35 cellular contexts compared by ENCODE assay signal in genomic region chr17:41391535-41391934, GRCh38. TPM values are rescaled to one million over a fixed set of nuclear protein-coding genes. Genes with fewer than 3 reads are reported as not detected.
"Had no signal": no experiment of that assay in that cellular context is flagged by ENCODE, and none has a peak within 500 bp of the region (broad histone marks: within the 10 kb centered on the region; RNA-seq: fewer than 3 reads in every experiment).

No MANE protein-coding gene starts in this region.

- H3K79me2 ChIP-seq: parathyroid adenoma had no signal

- ATAC-seq: naive thymus-derived CD8-positive, alpha-beta T cell; natural killer cell treated with Interleukin-12 subunit alpha and Interleukin-12 subunit beta and Interleukin-15 and Interleukin-18, amount 100 ng/mL, for 72 hours; psoas muscle; right cardiac atrium; sciatic nerve; stimulated activated effector memory CD8-positive, alpha-beta T cell treated with anti-CD3 and anti-CD28 coated beads, Interleukin-12 subunit alpha, Interleukin-12 subunit beta, amount 100 ng/mL, for 72 hours; stimulated activated naive B cell treated with anti-CD40 and anti-IgM and Interleukin-4, amounts not matched to agents 10 μg/mL and 1 μg/mL and 100 μg/mL, for 72 hours had no signal

- H3K27me3 ChIP-seq: ovary, thyroid gland, tibial nerve, upper lobe of left lung, vagina had no signal

- H3K36me3 ChIP-seq: neutrophil, ovary, spleen, stomach, thoracic aorta, thyroid gland, tibial nerve, upper lobe of left lung, vagina had no signal

- H3K4me3 ChIP-seq: ovary, psoas muscle, skin epidermis, smooth muscle cell, spleen, stomach, thoracic aorta, thyroid gland, tibial nerve, upper lobe of left lung, vagina had no signal

- H3K9ac ChIP-seq: parathyroid adenoma had no signal

- H3K27ac ChIP-seq: neutrophil, ovary, parathyroid adenoma, psoas muscle, skin epidermis, spleen, stomach, thoracic aorta, thyroid gland, tibial nerve, upper lobe of left lung, vagina had no signal

- DNase-seq: naive thymus-derived CD8-positive, alpha-beta T cell; nephron progenitor cell; nucleus accumbens; ovary; posterior cingulate gyrus; psoas muscle; right cardiac atrium; spleen; stimulated activated CD4-positive, alpha-beta T cell treated with anti-CD3 and anti-CD28 coated beads, Interleukin-12 subunit alpha, Interleukin-12 subunit beta, amount 100 ng/mL, for 4 hours; stimulated activated CD4-positive, alpha-beta T cell treated with anti-CD3 and anti-CD28 coated beads, Interleukin-1b, Interleukin-23, amount 100 ng/mL, for 48 hours; stimulated activated CD4-positive, alpha-beta T cell treated with anti-CD3 and anti-CD28 coated beads, Interleukin-4, amount 100 ng/mL, for 1 hour; stimulated activated naive B cell treated with anti-CD40 and anti-IgM and Interleukin-4, amounts not matched to agents 10 μg/mL and 1 μg/mL and 100 μg/mL, for 72 hours; stimulated activated naive CD4-positive, alpha-beta T cell treated with Interleukin-2 at 50 U/mL for 16 hours; stomach; thyroid gland; trophoblast cell; upper lobe of left lung had no signal

- FAIRE-seq: urothelium cell line had no signal

- H3K4me2 ChIP-seq: smooth muscle cell had no signal

- H2AFZ ChIP-seq: parathyroid adenoma had no signal

- H3K9me3 ChIP-seq: neutrophil, ovary, thyroid gland, vagina had no signal

- H3K4me1 ChIP-seq: parathyroid adenoma, psoas muscle, spleen, stomach, thyroid gland, upper lobe of left lung had no signal

RNA-seq across cellular contexts. Expression of gene KRT31, which starts 5.9 kb away (rescaled TPM):
- total RNA-seq: naive thymus-derived CD8-positive, alpha-beta T cell; natural killer cell treated with Interleukin-12 subunit alpha and Interleukin-12 subunit beta and Interleukin-15 and Interleukin-18, amount 100 ng/mL, for 72 hours; neural crest cell; omental fat pad; ovary; progenitor cell of endocrine pancreas; renal cortical epithelial cell; right cardiac atrium; sciatic nerve; smooth muscle cell; spleen; stomach; subcutaneous adipose tissue; thoracic aorta; thyroid gland; tibial nerve; upper lobe of left lung; ureter; vagina had no signal
- polyA plus RNA-seq: naive thymus-derived CD8-positive, alpha-beta T cell; ovary; right cardiac atrium; smooth muscle cell; spleen had no signal

RNA-seq across cellular contexts. Expression of gene KRT34, which starts 9.4 kb away (rescaled TPM):
- total RNA-seq: naive thymus-derived CD8-positive, alpha-beta T cell; natural killer cell treated with Interleukin-12 subunit alpha and Interleukin-12 subunit beta and Interleukin-15 and Interleukin-18, amount 100 ng/mL, for 72 hours; neural crest cell; omental fat pad; ovary; progenitor cell of endocrine pancreas; psoas muscle; right cardiac atrium; sciatic nerve; spleen; stomach; subcutaneous adipose tissue; thoracic aorta; thyroid gland; tibial nerve; upper lobe of left lung; ureter had no signal
- polyA plus RNA-seq: naive thymus-derived CD8-positive, alpha-beta T cell; ovary; psoas muscle; right cardiac atrium; spleen had no signal

RNA-seq across cellular contexts. Expression of gene KRT33B, which starts 21.9 kb away (rescaled TPM):
- total RNA-seq: naive thymus-derived CD8-positive, alpha-beta T cell; natural killer cell treated with Interleukin-12 subunit alpha and Interleukin-12 subunit beta and Interleukin-15 and Interleukin-18, amount 100 ng/mL, for 72 hours; neural crest cell; omental fat pad; ovary; progenitor cell of endocrine pancreas; psoas muscle; renal cortical epithelial cell; right cardiac atrium; sciatic nerve; spleen; stomach; subcutaneous adipose tissue; temporal lobe; thoracic aorta; thyroid gland; tibial nerve; upper lobe of left lung; ureter; vagina had no signal
- polyA plus RNA-seq: naive thymus-derived CD8-positive, alpha-beta T cell; ovary; psoas muscle; right cardiac atrium; spleen; stomach had no signal

RNA-seq across cellular contexts. Expression of gene KRT37, which starts 32.9 kb away (rescaled TPM):
- total RNA-seq: naive thymus-derived CD8-positive, alpha-beta T cell; natural killer cell treated with Interleukin-12 subunit alpha and Interleukin-12 subunit beta and Interleukin-15 and Interleukin-18, amount 100 ng/mL, for 72 hours; neural crest cell; omental fat pad; ovary; progenitor cell of endocrine pancreas; psoas muscle; renal cortical epithelial cell; right cardiac atrium; sciatic nerve; spleen; stomach; subcutaneous adipose tissue; temporal lobe; thoracic aorta; thyroid gland; tibial nerve; upper lobe of left lung; ureter; vagina had no signal
- polyA plus RNA-seq: naive thymus-derived CD8-positive, alpha-beta T cell; ovary; psoas muscle; right cardiac atrium; smooth muscle cell; spleen; stomach had no signal

RNA-seq across cellular contexts. Expression of gene KRT33A, which starts 40.9 kb away (rescaled TPM):
- total RNA-seq: naive thymus-derived CD8-positive, alpha-beta T cell; natural killer cell treated with Interleukin-12 subunit alpha and Interleukin-12 subunit beta and Interleukin-15 and Interleukin-18, amount 100 ng/mL, for 72 hours; neural crest cell; omental fat pad; ovary; progenitor cell of endocrine pancreas; psoas muscle; renal cortical epithelial cell; right cardiac atrium; sciatic nerve; spleen; stomach; subcutaneous adipose tissue; temporal lobe; thoracic aorta; thyroid gland; tibial nerve; upper lobe of left lung; ureter had no signal
- polyA plus RNA-seq: naive thymus-derived CD8-positive, alpha-beta T cell; ovary; psoas muscle; right cardiac atrium; smooth muscle cell; spleen had no signal
